In genomic region chr16:13439766-13440165, GRCh38 we compare ENCODE assay signal across 31 cellular contexts.
"Had no signal": no experiment of that assay in that cellular context is flagged by ENCODE, and none has a peak within 500 bp of the region (broad histone marks: within the 10 kb centered on the region; RNA-seq: fewer than 3 reads in every experiment).

No MANE protein-coding gene starts in this region.

- DNase-seq: colonic mucosa; effector memory CD8-positive, alpha-beta T cell; erythroblast; esophagus squamous epithelium; foreskin melanocyte; glutamatergic neuron; heart right ventricle; hypothalamus; immature natural killer cell; islet precursor cell; kidney glomerular epithelial cell; left colon; left ventricle myocardium inferior; lower lobe of right lung; mucosa of descending colon; naive B cell; occipital lobe; ovary; posterior cingulate gyrus; psoas muscle; right cardiac atrium; sigmoid colon; stimulated activated CD4-positive, alpha-beta T cell treated with anti-CD3 and anti-CD28 coated beads, Interleukin-2, amount 100 ng/mL, for 24 hours; stimulated activated CD4-positive, alpha-beta T cell treated with anti-CD3 and anti-CD28 coated beads, Interleukin-4, amount 100 ng/mL, for 24 hours; stimulated activated naive CD4-positive, alpha-beta T cell treated with Interleukin-2 at 50 U/mL for 16 hours; stomach; thyroid gland; uterus had no signal

- H3K4me1 ChIP-seq: colonic mucosa, esophagus squamous epithelium, heart right ventricle, left ventricle myocardium inferior, lower lobe of right lung, psoas muscle, sigmoid colon, stomach, thyroid gland, upper lobe of left lung, uterus had no signal

- H3K9me3 ChIP-seq: colonic mucosa, esophagus squamous epithelium, heart right ventricle, left ventricle myocardium inferior, lower lobe of right lung, ovary, psoas muscle, sigmoid colon, stomach, thyroid gland, upper lobe of left lung, uterus had no signal

- H3K36me3 ChIP-seq: colonic mucosa, esophagus squamous epithelium, heart right ventricle, left ventricle myocardium inferior, lower lobe of right lung, ovary, sigmoid colon, stomach, thyroid gland, upper lobe of left lung, uterus had no signal

- H3K4me3 ChIP-seq: colonic mucosa, esophagus squamous epithelium, heart right ventricle, left ventricle myocardium inferior, lower lobe of right lung, mucosa of descending colon, ovary, psoas muscle, sigmoid colon, stomach, thyroid gland, upper lobe of left lung, uterus had no signal

- H3K27me3 ChIP-seq: colonic mucosa, esophagus squamous epithelium, ovary, sigmoid colon, stomach, thyroid gland, upper lobe of left lung, uterus had no signal

- H3K27ac ChIP-seq: colonic mucosa, esophagus squamous epithelium, heart right ventricle, left ventricle myocardium inferior, lower lobe of right lung, ovary, psoas muscle, sigmoid colon, stomach, thyroid gland, upper lobe of left lung, uterus had no signal

- ATAC-seq: effector memory CD8-positive, alpha-beta T cell; heart right ventricle; left colon; lower lobe of right lung; mucosa of descending colon; natural killer cell treated with Interleukin-12 subunit alpha and Interleukin-12 subunit beta and Interleukin-15 and Interleukin-18, amount 100 ng/mL, for 72 hours; psoas muscle; right cardiac atrium; stimulated activated effector memory CD8-positive, alpha-beta T cell treated with anti-CD3 and anti-CD28 coated beads, Interleukin-12 subunit alpha, Interleukin-12 subunit beta, amount 100 ng/mL, for 72 hours had no signal
